In the genomic region with DNA sequence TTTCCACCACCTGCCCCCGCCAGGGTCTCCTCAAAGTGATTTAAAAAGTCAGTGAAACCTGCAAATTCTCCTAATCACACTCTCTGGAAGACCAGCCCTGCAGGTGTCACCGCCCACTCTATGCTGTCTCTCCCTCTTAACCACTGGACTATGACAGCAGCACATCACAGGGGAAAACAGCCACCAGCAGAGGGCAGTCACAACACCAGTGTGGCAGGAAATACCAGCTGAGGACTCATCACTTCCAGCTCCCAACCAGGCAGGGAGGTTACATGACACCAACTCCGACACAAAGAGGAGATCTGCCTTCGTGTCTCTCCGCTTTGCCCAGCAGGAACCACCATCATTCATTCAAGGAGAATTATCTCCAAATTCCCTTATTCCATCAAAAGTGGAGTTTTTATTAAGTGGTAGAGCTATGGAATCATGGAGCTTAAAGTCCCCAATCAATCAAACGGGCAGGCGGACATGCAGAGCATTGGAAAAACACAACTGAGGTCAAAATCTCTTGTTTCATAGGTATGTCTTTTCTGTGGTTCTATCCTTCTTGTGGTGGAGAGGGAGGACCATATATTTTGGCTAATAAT, we compare ENCODE assay signal across 8 cellular contexts.
A peak's percentile ranks its signal among the peaks of the same experiment; 100 is the strongest.
DNase-seq lines count a peak whose midpoint lies in the region; ATAC-seq and TF ChIP-seq lines count a peak whose summit lies in the region.

No MANE protein-coding gene starts in this region.

- peak; percentile 76 for ATAC-seq in GM21619 (IDR thresholded peaks at IDR 0.05; ENCODE audit: unreplicated experiment)
- ATAC-seq in RWPE2 (ENCODE audit: low read depth) = peak; percentile 93
- peak; percentile 79 to 82 for ATAC-seq in upper lobe of left lung (ENCODE audit: low FRiP score in 2 of 2)

- no peak for TF ChIP-seq EP300 in upper lobe of left lung (IDR thresholded peaks at IDR 0.05)

- no peaks in the 10 kb centered on the region for H3K9me2 ChIP-seq in Karpas-422 (replicated peaks; ENCODE audit: insufficient read depth, low read length)

- H3K4me3 ChIP-seq in Karpas-422 (ENCODE audit: low read length) (no peak overlapping the region), RWPE2 (ENCODE audit: severe bottlenecking) (no peak overlapping the region), upper lobe of left lung (no peak overlapping the region)

- H3K9ac ChIP-seq in Karpas-422 (ENCODE audit: low read length) = no peak overlapping the region

- H3K4me2 ChIP-seq in Karpas-422 (ENCODE audit: low read depth, low read length, poor library complexity, severe bottlenecking) = no peak overlapping the region

- no peak overlapping the region for H3K4me3 Mint-ChIP-seq in glutamatergic neuron (ENCODE audit: unreplicated experiment)

- H3K4me1 ChIP-seq in Karpas-422 (ENCODE audit: low read length) (no peaks in the 10 kb centered on the region), RWPE2 (ENCODE audit: insufficient read depth, poor library complexity, severe bottlenecking) (peaks cover 8% of the 10 kb centered on the region), upper lobe of left lung (peaks cover 0 to 17% (median 6%) of the 10 kb centered on the region in 4 donors)

- H3K4me1 Mint-ChIP-seq in glutamatergic neuron (ENCODE audit: low read depth, unreplicated experiment) = peaks cover 5% of the 10 kb centered on the region

- no peaks in the 10 kb centered on the region for H3K36me3 Mint-ChIP-seq in glutamatergic neuron (ENCODE audit: unreplicated experiment)

- H3K36me3 ChIP-seq in Karpas-422 (ENCODE audit: insufficient read depth, low read length) (no peaks in the 10 kb centered on the region), RWPE2 (ENCODE audit: low read depth) (peaks cover 16% of the 10 kb centered on the region), upper lobe of left lung (peaks cover 0 to 6% (median 0%) of the 10 kb centered on the region in 4 donors)

- peak overlapping the region; percentile 3 for H3K27ac Mint-ChIP-seq in glutamatergic neuron (ENCODE audit: unreplicated experiment)

- no peak overlapping the region for H2AFZ ChIP-seq in Karpas-422 (ENCODE audit: low read length)

- H3K27me3 ChIP-seq in Karpas-422 (ENCODE audit: low read length) = no peaks in the 10 kb centered on the region
- no peaks in the 10 kb centered on the region for H3K27me3 ChIP-seq in RWPE2 (ENCODE audit: insufficient read depth, poor library complexity, severe bottlenecking)
- no peaks in the 10 kb centered on the region for H3K27me3 ChIP-seq in upper lobe of left lung

- 76 to 85% methylated on average over 7 of the region's 7 CpGs for WGBS in upper lobe of left lung, 2 donors

- DNase-seq in COLO829 (ENCODE audit: low spot score) (peak; percentile 37), Karpas-422 (peak; percentile 89), RWPE2 (ENCODE audit: low spot score) (no peak), glutamatergic neuron (peak; percentile 93), pons (ENCODE audit: low spot score) (peak; percentile 91), upper lobe of left lung (peak in 1 of 2 donors; percentile 84)
- peak; percentile 29 for DNase-seq in activated gamma-delta T cell treated with anti-CD3 and anti-CD28 coated beads, Interleukin-2, amount 50 U/mL, for 16 hours (ENCODE audit: low read depth)

- no peak for TF ChIP-seq POLR2A in upper lobe of left lung (IDR thresholded peaks at IDR 0.05)

- H3K79me2 ChIP-seq in Karpas-422 (ENCODE audit: low read length) = no peaks in the 10 kb centered on the region

- H3K9me3 ChIP-seq in Karpas-422 (ENCODE audit: low read length) (no peaks in the 10 kb centered on the region), RWPE2 (ENCODE audit: severe bottlenecking) (no peaks in the 10 kb centered on the region), upper lobe of left lung (no peaks in the 10 kb centered on the region)

- H3K27me3 Mint-ChIP-seq in glutamatergic neuron (ENCODE audit: unreplicated experiment) = peaks cover 2% of the 10 kb centered on the region

- H3K27ac ChIP-seq in Karpas-422 (ENCODE audit: low read length) (no peak overlapping the region), RWPE2 (ENCODE audit: poor library complexity, severe bottlenecking) (no peak overlapping the region), upper lobe of left lung (no peak overlapping the region)

- H4K20me1 ChIP-seq in Karpas-422 (ENCODE audit: insufficient read depth, low read depth, low read length) = no peaks in the 10 kb centered on the region

- TF ChIP-seq CTCF in RWPE2 (IDR thresholded peaks at IDR 0.05; ENCODE audit: poor library complexity, severe bottlenecking) = peak; percentile 75
- peak; percentile 77 for TF ChIP-seq CTCF in glutamatergic neuron (IDR thresholded peaks at IDR 0.05; ENCODE audit: partially characterized antibody, unreplicated experiment)
- peak; percentile 57 to 72 (median 61) for TF ChIP-seq CTCF in upper lobe of left lung (IDR thresholded peaks at IDR 0.05)

- no peaks in the 10 kb centered on the region for H3K9me3 Mint-ChIP-seq in glutamatergic neuron (ENCODE audit: unreplicated experiment)
